Comparison of ENCODE assay signal across 8 cellular contexts in the genomic region with DNA sequence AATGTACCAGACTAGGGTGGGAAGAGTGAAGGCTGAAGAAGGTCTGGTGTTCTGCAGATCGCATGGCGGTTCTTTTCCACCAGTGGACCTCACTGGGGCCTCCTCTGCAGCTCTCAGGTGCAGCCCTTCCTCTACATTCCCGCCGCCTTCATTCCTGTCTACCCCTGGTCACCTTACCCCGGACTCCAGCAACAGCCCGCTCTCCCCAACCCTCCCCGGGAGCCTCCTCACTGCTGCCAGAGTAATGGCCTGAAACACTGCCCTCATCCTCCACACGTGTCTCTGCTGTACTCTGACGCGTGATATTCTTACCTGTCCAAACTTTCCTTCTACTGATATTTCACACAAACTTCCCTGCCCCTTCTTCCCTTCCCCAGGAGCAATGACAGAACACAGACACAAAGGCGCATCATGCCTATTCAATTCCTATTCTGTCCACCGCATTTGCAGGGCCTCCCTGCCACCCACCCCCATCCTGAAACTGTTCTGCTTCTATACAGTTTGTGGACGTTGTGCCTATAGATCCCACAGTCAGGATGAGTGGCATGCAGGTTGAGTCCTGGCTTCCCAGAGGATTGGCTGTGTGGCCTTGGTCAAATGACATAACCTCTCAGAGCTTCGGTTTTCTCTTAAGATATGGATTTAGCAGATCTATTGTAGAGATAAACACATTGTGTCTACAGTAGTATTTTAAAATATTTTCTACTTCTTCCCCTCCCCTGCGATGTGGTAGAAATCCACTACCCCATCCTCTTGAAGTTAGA. TPM values are rescaled to one million over a fixed set of nuclear protein-coding genes. Genes with fewer than 3 reads are reported as not detected.
DNase-seq lines count a peak whose midpoint lies in the region; ATAC-seq and TF ChIP-seq lines count a peak whose summit lies in the region.

No MANE protein-coding gene starts in this region.

- peaks cover 72% of the 10 kb centered on the region for H3K27me3 Mint-ChIP-seq in activated CD8-positive, alpha-beta memory T cell treated with anti-CD3 and anti-CD28 coated beads, Interleukin-2, amount 10 ng/mL, durations not matched to agents 7 days and 5 days
- peaks cover 34% of the 10 kb centered on the region for H3K27me3 Mint-ChIP-seq in memory B cell

- no peaks in the 10 kb centered on the region for H3K9me3 Mint-ChIP-seq in activated CD8-positive, alpha-beta memory T cell treated with anti-CD3 and anti-CD28 coated beads, Interleukin-2, amount 10 ng/mL, durations not matched to agents 7 days and 5 days (ENCODE audit: low read depth)
- H3K9me3 Mint-ChIP-seq in memory B cell, result no peaks in the 10 kb centered on the region

- intact Hi-C loops in colonic mucosa (cut with DNase I) (no loop called here), transverse colon (cut with DNase I; ENCODE audit: low total_unique reads) (no loop called here)

- peaks cover 1% of the 10 kb centered on the region for H3K36me3 Mint-ChIP-seq in activated CD8-positive, alpha-beta memory T cell treated with anti-CD3 and anti-CD28 coated beads, Interleukin-2, amount 10 ng/mL, durations not matched to agents 7 days and 5 days
- no peaks in the 10 kb centered on the region for H3K36me3 Mint-ChIP-seq in memory B cell

- TF ChIP-seq CTCF in colonic mucosa (IDR thresholded peaks at IDR 0.05) (no peak), transverse colon (IDR thresholded peaks at IDR 0.05) (no peak)

- peaks cover 11% of the 10 kb centered on the region for H3K27me3 ChIP-seq in colonic mucosa
- H3K27me3 ChIP-seq in transverse colon, result peaks cover 35% of the 10 kb centered on the region

- WGBS in transverse colon (ENCODE audit: low coverage in 1 of 2), 2 donors, result 74 to 94% methylated on average over 6 to 15 of the region's 15 CpGs

- H3K27ac ChIP-seq in colonic mucosa (no peak overlapping the region), transverse colon (peak overlapping the region; percentile 83 to 90 (median 88))

- DNase-seq in activated CD8-positive, alpha-beta memory T cell treated with anti-CD3 and anti-CD28 coated beads, Interleukin-2, amount 10 ng/mL, durations not matched to agents 7 days and 5 days, result no peak
- DNase-seq in activated CD8-positive, alpha-beta memory T cell treated with anti-CD3 and anti-CD28 coated beads for 24 hours, result no peak
- no peak for DNase-seq in colonic mucosa
- DNase-seq in memory B cell (ENCODE audit: low spot score in 2 of 2), result no peak
- no peak for DNase-seq in transverse colon
- no peak for DNase-seq in H4 (ENCODE audit: low spot score)
- no peak for DNase-seq in SKM-1 treated with dmso at 0.1 percent for 144 hours (lab: John Stamatoyannopoulos, UW; ENCODE audit: unreplicated experiment)
- no peak for DNase-seq in activated gamma-delta T cell treated with Interleukin-2 at 50 U/mL for 16 hours

- H3K4me3 ChIP-seq in colonic mucosa, result peak overlapping the region; percentile 62
- H3K4me3 ChIP-seq in transverse colon, result peak overlapping the region in 3 of 4 donors; percentile 58 to 77 (median 69)

- no peak overlapping the region for H3K4me3 Mint-ChIP-seq in activated CD8-positive, alpha-beta memory T cell treated with anti-CD3 and anti-CD28 coated beads, Interleukin-2, amount 10 ng/mL, durations not matched to agents 7 days and 5 days
- H3K4me3 Mint-ChIP-seq in memory B cell, result peak overlapping the region; percentile 66

- H3K27ac Mint-ChIP-seq in activated CD8-positive, alpha-beta memory T cell treated with anti-CD3 and anti-CD28 coated beads, Interleukin-2, amount 10 ng/mL, durations not matched to agents 7 days and 5 days, result peak overlapping the region; percentile 14
- no peak overlapping the region for H3K27ac Mint-ChIP-seq in memory B cell

- H3K9me3 ChIP-seq in colonic mucosa (no peaks in the 10 kb centered on the region), transverse colon (no peaks in the 10 kb centered on the region)

- no peak for TF ChIP-seq POLR2A in transverse colon (IDR thresholded peaks at IDR 0.05)

- H3K36me3 ChIP-seq in colonic mucosa (no peaks in the 10 kb centered on the region), transverse colon (no peaks in the 10 kb centered on the region)

- in situ Hi-C loops in transverse colon (cut with MboI; ENCODE audit: low pct_ligation_motif_present in 1 of 4, low pct_unique_long_range_greater_than_20kb in 1 of 4, low sequenced_read_pairs in 3 of 4), result loop anchor here in 3 of 4 donors (25.0 kb wide), 1 partner anchor 428 kb away; no protein-coding TSS in a partner anchor

- CTCF ChIA-PET in activated CD8-positive, alpha-beta memory T cell treated with anti-CD3 and anti-CD28 coated beads, Interleukin-2, amount 10 ng/mL, durations not matched to agents 7 days and 5 days (lab: Charles Lee), result no interaction called here

- H3K4me1 ChIP-seq in colonic mucosa, result no peaks in the 10 kb centered on the region
- peaks cover 0 to 43% (median 14%) of the 10 kb centered on the region in 4 donors for H3K4me1 ChIP-seq in transverse colon

- H3K9ac ChIP-seq in colonic mucosa (ENCODE audit: low read depth in 2 of 2, low read length in 2 of 2), result no peak overlapping the region

- no peak for TF ChIP-seq EP300 in transverse colon (IDR thresholded peaks at IDR 0.05; ENCODE audit: low read depth)

- ATAC-seq in activated CD8-positive, alpha-beta memory T cell treated with anti-CD3 and anti-CD28 coated beads, Interleukin-2, amount 10 ng/mL, durations not matched to agents 7 days and 5 days, result no peak
- ATAC-seq in memory B cell (ENCODE audit: low read depth), result no peak

- H3K4me1 Mint-ChIP-seq in activated CD8-positive, alpha-beta memory T cell treated with anti-CD3 and anti-CD28 coated beads, Interleukin-2, amount 10 ng/mL, durations not matched to agents 7 days and 5 days, result no peaks in the 10 kb centered on the region
- H3K4me1 Mint-ChIP-seq in memory B cell, result peaks cover 9% of the 10 kb centered on the region

RNA-seq across cellular contexts. Expression of gene NUAK1, which starts 1.7 kb away (rescaled TPM):
- not detected for total RNA-seq in activated CD8-positive, alpha-beta memory T cell treated with anti-CD3 and anti-CD28 coated beads, Interleukin-2, amount 10 ng/mL, durations not matched to agents 7 days and 5 days
- total RNA-seq in colonic mucosa, result 1 to 10 TPM; 2.2 to 3.7 TPM
- 10 to 100 TPM in 1 of 4 donors, 1 to 10 TPM in 2, under 1 TPM in 1; 0.75 to 14.7 (median 3.5) TPM for total RNA-seq in transverse colon
- total RNA-seq in H4 (2014; rRNA removed; shearing (Covaris generic)), result 7.6 and 9.4 TPM in 2 replicates
